Comparison of ENCODE assay signal across 9 cellular contexts in the genomic region with DNA sequence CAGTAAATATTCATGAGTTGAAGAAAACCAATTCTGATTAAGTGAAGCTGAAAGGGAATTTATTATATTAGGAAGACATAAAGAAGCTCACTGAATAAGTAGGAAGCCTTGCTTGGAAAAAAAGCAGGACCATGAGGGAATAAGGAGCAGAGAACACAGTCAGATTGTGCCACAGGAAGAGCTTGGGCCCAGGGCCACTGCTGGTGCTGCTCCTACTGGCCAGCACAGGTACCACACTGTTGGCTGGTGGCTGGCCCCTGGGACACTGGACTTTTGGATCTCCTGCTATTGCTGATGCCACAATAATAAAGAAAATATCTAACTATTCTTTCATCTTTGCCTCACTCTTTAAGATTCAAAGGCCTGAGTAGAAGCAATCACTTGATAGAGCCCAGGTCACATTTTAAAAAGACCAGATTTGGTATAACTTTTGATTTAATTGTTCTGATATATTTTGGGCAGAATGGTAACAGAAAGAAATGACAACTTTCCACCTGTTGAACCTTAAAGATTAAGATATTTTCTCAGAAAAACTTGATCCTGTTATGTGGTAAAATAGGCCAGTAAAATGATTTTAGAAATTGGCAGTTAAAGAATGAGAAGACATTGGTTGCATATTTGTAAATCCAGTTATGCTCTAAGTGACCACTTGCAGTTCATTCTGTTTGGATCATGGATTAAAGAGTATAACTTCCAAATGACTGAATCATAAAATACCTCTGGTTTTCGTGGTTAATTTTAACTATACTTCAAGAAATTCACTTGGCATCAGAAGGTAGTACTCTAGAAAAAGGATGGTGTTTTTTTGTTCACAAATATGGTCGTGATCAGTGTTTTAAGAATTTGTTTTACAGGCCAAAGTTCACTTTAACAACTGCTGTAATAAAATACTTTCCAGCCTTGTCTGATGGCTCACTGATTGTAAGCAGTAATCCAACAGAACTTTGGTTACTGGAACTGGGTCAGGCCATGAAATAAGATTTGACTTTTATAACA.
DNase-seq lines count a peak whose midpoint lies in the region; ATAC-seq, FAIRE-seq and TF ChIP-seq lines count a peak whose summit lies in the region.
"Had no signal": no experiment of that assay in that cellular context is flagged by ENCODE, and none has a peak within 500 bp of the region (broad histone marks: within the 10 kb centered on the region; RNA-seq: fewer than 3 reads in every experiment).

No MANE protein-coding gene starts in this region.

- no peak overlapping the region for H3K4me3 ChIP-seq in smooth muscle cell

- H3K4me2 ChIP-seq in smooth muscle cell = peak overlapping the region; percentile 66

- FAIRE-seq in D721Med (lab: Jason Lieb, UNC) (no peak), H54 (lab: Jason Lieb, UNC) (peak; percentile 61)

- peaks cover 0 to 3% (median 0%) of the 10 kb centered on the region in 4 donors for H3K4me1 Mint-ChIP-seq in naive thymus-derived CD8-positive, alpha-beta T cell
- H3K4me1 Mint-ChIP-seq: naive B cell had no signal

- H4K20me1 ChIP-seq in smooth muscle cell (ENCODE audit: low read depth) = no peaks in the 10 kb centered on the region

- WGBS in smooth muscle cell (ENCODE audit: low lambda C conversion rate) = 17% methylated on average over 2 of the region's 2 CpGs

- no peak for DNase-seq in D721Med (ENCODE audit: insufficient read length, low spot score)
- peak; percentile 33 for DNase-seq in H54 (ENCODE audit: insufficient read length, low spot score)
- peak; percentile 52 for DNase-seq in OCI-M1 (lab: John Stamatoyannopoulos, UW)
- peak; percentile 36 for DNase-seq in germinal center (ENCODE audit: low spot score)
- DNase-seq in smooth muscle cell (lab: John Stamatoyannopoulos, UW; ENCODE audit: unreplicated experiment) = no peak
- no peak for DNase-seq in superior temporal gyrus (ENCODE audit: extremely low spot score)
- no peak for DNase-seq in naive thymus-derived CD8-positive, alpha-beta T cell
- DNase-seq: naive B cell had no signal

- ATAC-seq in GM21619 (IDR thresholded peaks at IDR 0.05; ENCODE audit: unreplicated experiment) = no peak
- no peak for ATAC-seq in naive thymus-derived CD8-positive, alpha-beta T cell

- H3K27ac ChIP-seq in smooth muscle cell (ENCODE audit: low read depth) = peak overlapping the region; percentile 71

- no peak overlapping the region for H3K9ac ChIP-seq in smooth muscle cell (ENCODE audit: low read depth)

- TF ChIP-seq POLR2A in H54 (IDR thresholded peaks at IDR 0.05; ENCODE audit: low read depth, low read length) = no peak

- H3K27me3 Mint-ChIP-seq in naive thymus-derived CD8-positive, alpha-beta T cell = no peaks in the 10 kb centered on the region
- H3K27me3 Mint-ChIP-seq: naive B cell had no signal

- H3F3A ChIP-seq in smooth muscle cell (ENCODE audit: low read depth) = no peaks in the 10 kb centered on the region

- POLR2A ChIA-PET in naive thymus-derived CD8-positive, alpha-beta T cell (lab: Charles Lee) = no interaction called here

- no peaks in the 10 kb centered on the region for H3K9me3 Mint-ChIP-seq in naive thymus-derived CD8-positive, alpha-beta T cell
- H3K9me3 Mint-ChIP-seq: naive B cell had no signal

- H3K4me1 ChIP-seq in smooth muscle cell (ENCODE audit: low read depth) = peaks cover 18% of the 10 kb centered on the region

- H3K9me3 ChIP-seq in smooth muscle cell (replicated peaks; ENCODE audit: low read depth) = no peaks in the 10 kb centered on the region

- no peak overlapping the region for H2AFZ ChIP-seq in smooth muscle cell (ENCODE audit: low read depth)

- peaks cover 2 to 40% (median 26%) of the 10 kb centered on the region in 3 donors for H3K36me3 Mint-ChIP-seq in naive thymus-derived CD8-positive, alpha-beta T cell

- H3K79me2 ChIP-seq in smooth muscle cell (ENCODE audit: low read depth) = no peaks in the 10 kb centered on the region

- no peak overlapping the region for H3K4me3 Mint-ChIP-seq in naive thymus-derived CD8-positive, alpha-beta T cell
- H3K4me3 Mint-ChIP-seq: naive B cell had no signal

- H3K27ac Mint-ChIP-seq in naive thymus-derived CD8-positive, alpha-beta T cell = peak overlapping the region in 1 of 10 donors; percentile 4

- no peaks in the 10 kb centered on the region for H3K36me3 ChIP-seq in smooth muscle cell (ENCODE audit: low read depth)

- TF ChIP-seq CTCF in D721Med (IDR thresholded peaks at IDR 0.05; ENCODE audit: insufficient read depth, missing control alignments) (peak; percentile 5), smooth muscle cell (IDR thresholded peaks at IDR 0.05; ENCODE audit: borderline replicate concordance, insufficient read depth, poor library complexity, severe bottlenecking) (peak; percentile 50)

- no peaks in the 10 kb centered on the region for H3K27me3 ChIP-seq in smooth muscle cell (ENCODE audit: low read depth)

Comparison
In these comparisons a context has a peak if more than half of its experiments do, and no peak if none do; other contexts are left out.
1. DNase-seq: peak in H54 (single experiment), OCI-M1 (single experiment) and germinal center (single experiment); none in D721Med (single experiment), smooth muscle cell (single experiment), superior temporal gyrus (single experiment) and naive thymus-derived CD8-positive, alpha-beta T cell (0 of 10).